16 cellular contexts compared by ENCODE assay signal in genomic region chr2:175097297-175097696, GRCh38.
DNase-seq lines count a peak whose midpoint lies in the region; ATAC-seq lines count a peak whose summit lies in the region.
"Had no signal": no experiment of that assay in that cellular context is flagged by ENCODE, and none has a peak within 500 bp of the region (broad histone marks: within the 10 kb centered on the region; RNA-seq: fewer than 3 reads in every experiment).

No MANE protein-coding gene starts in this region.

- ATAC-seq in HG02884 (IDR thresholded peaks at IDR 0.05; ENCODE audit: unreplicated experiment) (no peak), HG03565 (IDR thresholded peaks at IDR 0.05; ENCODE audit: unreplicated experiment) (no peak)
- no peak for ATAC-seq in activated naive CD4-positive, alpha-beta T cell treated with anti-CD3 and anti-CD28 coated beads, Interleukin-2, amount 50 U/mL, for 72 hours
- ATAC-seq: GM12878; natural killer cell treated with Interleukin-12 subunit alpha and Interleukin-12 subunit beta and Interleukin-15 and Interleukin-18, amount 100 ng/mL, for 72 hours had no signal

- H3K36me3 Mint-ChIP-seq in activated T-cell treated with anti-CD3 and anti-CD28 coated beads, Interleukin-2, amount 50 U/mL, for 24 hours (ENCODE audit: low read depth): peaks cover 78% of the 10 kb centered on the region
- H3K36me3 Mint-ChIP-seq in activated naive CD4-positive, alpha-beta T cell treated with anti-CD3 and anti-CD28 coated beads, Interleukin-2, amount 50 U/mL, for 72 hours: peaks cover 5 to 7% of the 10 kb centered on the region in 2 donors

- DNase-seq in Daoy (ENCODE audit: low read depth) (peak; percentile 72), M059J (ENCODE audit: low read depth) (peak; percentile 51), dedifferentiated amniotic fluid mesenchymal stem cell (ENCODE audit: extremely low spot score) (peak; percentile 56), myocyte (ENCODE audit: low read depth) (peak; percentile 65)
- no peak for DNase-seq in activated T-cell treated with anti-CD3 and anti-CD28 coated beads, Interleukin-2, amount 50 U/mL, for 24 hours
- no peak for DNase-seq in activated naive CD4-positive, alpha-beta T cell treated with anti-CD3 and anti-CD28 coated beads, Interleukin-2, amount 50 U/mL, for 72 hours (ENCODE audit: low spot score in 2 of 2)
- DNase-seq: activated naive CD4-positive, alpha-beta T cell treated with Interleukin-2 at 50 U/mL for 16 hours; NCI-H1092 treated with DMSO at 0.1 percent for 48 hours; retina; SK-N-SH; stimulated activated CD4-positive, alpha-beta T cell treated with anti-CD3 and anti-CD28 coated beads, Interleukin-2, amount 100 ng/mL, for 48 hours had no signal

- no peak overlapping the region for H3K4me3 Mint-ChIP-seq in activated T-cell treated with anti-CD3 and anti-CD28 coated beads, Interleukin-2, amount 50 U/mL, for 24 hours
- H3K4me3 Mint-ChIP-seq: CD14-positive monocyte; natural killer cell treated with Interleukin-12 subunit alpha and Interleukin-12 subunit beta and Interleukin-15 and Interleukin-18, amount 100 ng/mL, for 72 hours had no signal

- H3K27me3 Mint-ChIP-seq in activated T-cell treated with anti-CD3 and anti-CD28 coated beads, Interleukin-2, amount 50 U/mL, for 24 hours: no peaks in the 10 kb centered on the region
- H3K27me3 Mint-ChIP-seq: natural killer cell treated with Interleukin-12 subunit alpha and Interleukin-12 subunit beta and Interleukin-15 and Interleukin-18, amount 100 ng/mL, for 72 hours had no signal

- H3K9me3 Mint-ChIP-seq in activated T-cell treated with anti-CD3 and anti-CD28 coated beads, Interleukin-2, amount 50 U/mL, for 24 hours: no peaks in the 10 kb centered on the region
- H3K9me3 Mint-ChIP-seq in activated naive CD4-positive, alpha-beta T cell treated with anti-CD3 and anti-CD28 coated beads, Interleukin-2, amount 50 U/mL, for 72 hours: no peaks in the 10 kb centered on the region
- H3K9me3 Mint-ChIP-seq: CD14-positive monocyte; natural killer cell treated with Interleukin-12 subunit alpha and Interleukin-12 subunit beta and Interleukin-15 and Interleukin-18, amount 100 ng/mL, for 72 hours had no signal

- H3K27ac Mint-ChIP-seq in activated T-cell treated with anti-CD3 and anti-CD28 coated beads, Interleukin-2, amount 50 U/mL, for 24 hours: no peak overlapping the region
- H3K27ac Mint-ChIP-seq in activated naive CD4-positive, alpha-beta T cell treated with anti-CD3 and anti-CD28 coated beads, Interleukin-2, amount 50 U/mL, for 72 hours: no peak overlapping the region
- H3K27ac Mint-ChIP-seq: CD14-positive monocyte; natural killer cell treated with Interleukin-12 subunit alpha and Interleukin-12 subunit beta and Interleukin-15 and Interleukin-18, amount 100 ng/mL, for 72 hours had no signal

- H3K4me1 Mint-ChIP-seq in activated T-cell treated with anti-CD3 and anti-CD28 coated beads, Interleukin-2, amount 50 U/mL, for 24 hours (ENCODE audit: low read depth): no peaks in the 10 kb centered on the region
- H3K4me1 Mint-ChIP-seq: CD14-positive monocyte had no signal

Comparison
In these comparisons a context has a peak if more than half of its experiments do, and no peak if none do; other contexts are left out.
1. DNase-seq: peak in Daoy (single experiment), M059J (single experiment), dedifferentiated amniotic fluid mesenchymal stem cell (single experiment) and myocyte (single experiment); none in activated T-cell treated with anti-CD3 and anti-CD28 coated beads, Interleukin-2, amount 50 U/mL, for 24 hours (single experiment) and activated naive CD4-positive, alpha-beta T cell treated with anti-CD3 and anti-CD28 coated beads, Interleukin-2, amount 50 U/mL, for 72 hours (0 of 2).